ENCODE assay signal across 22 cellular contexts in genomic region chr2:238351315-238351714, GRCh38.
"Had no signal": no experiment of that assay in that cellular context is flagged by ENCODE, and none has a peak within 500 bp of the region (broad histone marks: within the 10 kb centered on the region; RNA-seq: fewer than 3 reads in every experiment).

No MANE protein-coding gene starts in this region.

- H2AFZ ChIP-seq: hepatocyte had no signal

- H3K27ac ChIP-seq: heart right ventricle, hepatocyte, left ventricle myocardium inferior, neutrophil, right atrium auricular region, right lobe of liver, transverse colon, upper lobe of right lung had no signal

- H3K79me2 ChIP-seq: hepatocyte had no signal

- H3K4me3 ChIP-seq: heart right ventricle, hepatocyte, left ventricle myocardium inferior, lung, mucosa of descending colon, right atrium auricular region, right lobe of liver, smooth muscle cell, transverse colon, upper lobe of right lung had no signal

- H3K27me3 ChIP-seq: heart right ventricle, hepatocyte, neutrophil, right atrium auricular region, right lobe of liver, transverse colon, upper lobe of right lung had no signal

- H3K9me3 ChIP-seq: heart right ventricle, left ventricle myocardium inferior, mucosa of descending colon, neutrophil, right atrium auricular region, right lobe of liver, transverse colon, upper lobe of right lung had no signal

- H3K4me2 ChIP-seq: hepatocyte, smooth muscle cell had no signal

- DNase-seq: heart right ventricle; islet precursor cell; left ventricle myocardium inferior; midbrain; mucosa of descending colon; naive thymus-derived CD8-positive, alpha-beta T cell; occipital lobe; right lobe of liver; stimulated activated CD4-positive, alpha-beta T cell treated with anti-CD3 and anti-CD28 coated beads, Interleukin-1b, Interleukin-23, amount 100 ng/mL, for 48 hours; stimulated activated CD4-positive, alpha-beta T cell treated with anti-CD3 and anti-CD28 coated beads, Interleukin-2, amount 100 ng/mL, for 48 hours; stimulated activated CD4-positive, alpha-beta T cell treated with anti-CD3 and anti-CD28 coated beads, Interleukin-4, amount 100 ng/mL, for 4 hours; stimulated activated CD8-positive, alpha-beta memory T cell treated with anti-CD3 and anti-CD28 coated beads, Interleukin-4, amount 100 ng/mL, for 48 hours; stimulated activated naive CD4-positive, alpha-beta T cell treated with Interleukin-2 at 50 U/mL for 16 hours; stimulated activated naive CD8-positive, alpha-beta T cell treated with anti-CD3 and anti-CD28 coated beads, Interleukin-15, amount 100 ng/mL, for 72 hours; substantia nigra; transverse colon; upper lobe of right lung had no signal

- H3K36me3 ChIP-seq: neutrophil had no signal

- ATAC-seq: mucosa of descending colon; naive thymus-derived CD8-positive, alpha-beta T cell; stimulated activated naive CD8-positive, alpha-beta T cell treated with anti-CD3 and anti-CD28 coated beads, Interleukin-15, amount 100 ng/mL, for 72 hours had no signal

- H3K4me1 ChIP-seq: heart right ventricle, left ventricle myocardium inferior, right atrium auricular region, right lobe of liver, transverse colon, upper lobe of right lung had no signal
